In genomic region chr3:52532517-52532837, GRCh38 we compare ENCODE assay signal across 8 cellular contexts. TPM values are rescaled to one million over a fixed set of nuclear protein-coding genes. Genes with fewer than 3 reads are reported as not detected.
DNase-seq lines count a peak whose midpoint lies in the region; ATAC-seq and TF ChIP-seq lines count a peak whose summit lies in the region.

No MANE protein-coding gene starts in this region.

- peaks cover 22% of the 10 kb centered on the region for H3K4me1 Mint-ChIP-seq in CD8-positive, alpha-beta T cell (ENCODE audit: low read depth)
- H3K4me1 Mint-ChIP-seq in activated T-cell treated with anti-CD3 and anti-CD28 coated beads, Interleukin-2, amount 50 U/mL, for 24 hours (ENCODE audit: low read depth): peaks cover 23% of the 10 kb centered on the region

- CTCF ChIA-PET in CD8-positive, alpha-beta T cell (lab: Charles Lee): no interaction called here

- H3K4me1 ChIP-seq in CD8-positive, alpha-beta T cell (ENCODE audit: insufficient read depth, low read length): peaks cover 22% of the 10 kb centered on the region
- H3K4me1 ChIP-seq in cardiac muscle cell (ENCODE audit: low read depth): peaks cover 14% of the 10 kb centered on the region

- POLR2A ChIA-PET in CD8-positive, alpha-beta T cell (lab: Charles Lee): no interaction called here

- H3K4me3 ChIP-seq in CD8-positive, alpha-beta T cell (ENCODE audit: low read depth, low read length): peak overlapping the region; percentile 50
- H3K4me3 ChIP-seq in cardiac muscle cell: peak overlapping the region; percentile 84
- peak overlapping the region; percentile 61 for H3K4me3 ChIP-seq in retinal pigment epithelial cell (ENCODE audit: low read length)

- H3K9me3 ChIP-seq in CD8-positive, alpha-beta T cell (ENCODE audit: low read length): no peaks in the 10 kb centered on the region
- no peaks in the 10 kb centered on the region for H3K9me3 ChIP-seq in cardiac muscle cell (ENCODE audit: low read depth)

- no peaks in the 10 kb centered on the region for H3K27me3 ChIP-seq in CD8-positive, alpha-beta T cell (ENCODE audit: insufficient read depth, low read length)
- H3K27me3 ChIP-seq in cardiac muscle cell: no peaks in the 10 kb centered on the region

- H3K27ac ChIP-seq in CD8-positive, alpha-beta T cell (ENCODE audit: low read depth, low read length): no peak overlapping the region
- no peak overlapping the region for H3K27ac ChIP-seq in cardiac muscle cell

- H3K27me3 Mint-ChIP-seq in CD8-positive, alpha-beta T cell (ENCODE audit: low read depth): no peaks in the 10 kb centered on the region
- no peaks in the 10 kb centered on the region for H3K27me3 Mint-ChIP-seq in activated T-cell treated with anti-CD3 and anti-CD28 coated beads, Interleukin-2, amount 50 U/mL, for 24 hours

- peaks cover 7% of the 10 kb centered on the region for H3K36me3 Mint-ChIP-seq in CD8-positive, alpha-beta T cell
- H3K36me3 Mint-ChIP-seq in activated T-cell treated with anti-CD3 and anti-CD28 coated beads, Interleukin-2, amount 50 U/mL, for 24 hours (ENCODE audit: low read depth): peaks cover 36% of the 10 kb centered on the region

- ATAC-seq in CD8-positive, alpha-beta T cell: no peak
- ATAC-seq in HG02763 (IDR thresholded peaks at IDR 0.05; ENCODE audit: unreplicated experiment): no peak

- peak in 5 of 7 experiments; percentile 7 to 58 (median 41) for DNase-seq in CD8-positive, alpha-beta T cell
- DNase-seq in HUDEP-2 (lab: John Stamatoyannopoulos, UW; ENCODE audit: unreplicated experiment in 76 of 76) (peak in 68 of 76 experiments; percentile 4 to 73 (median 50)), cardiac muscle cell (ENCODE audit: low read depth in 1 of 2, low spot score in 1 of 2) (peak in 1 of 2 donors; percentile 77), retinal pigment epithelial cell (ENCODE audit: low read depth) (no peak), NCI-H1092 treated with DMSO at 0.1 percent for 48 hours (lab: John Stamatoyannopoulos, UW) (no peak), OCI-M2 (lab: John Stamatoyannopoulos, UW; ENCODE audit: unreplicated experiment) (no peak)
- peak; percentile 48 for DNase-seq in activated T-cell treated with anti-CD3 and anti-CD28 coated beads, Interleukin-2, amount 50 U/mL, for 24 hours

- no peaks in the 10 kb centered on the region for H3K9me3 Mint-ChIP-seq in CD8-positive, alpha-beta T cell
- H3K9me3 Mint-ChIP-seq in activated T-cell treated with anti-CD3 and anti-CD28 coated beads, Interleukin-2, amount 50 U/mL, for 24 hours: no peaks in the 10 kb centered on the region

- H3K36me3 ChIP-seq in CD8-positive, alpha-beta T cell (ENCODE audit: insufficient read depth, low read length): no peaks in the 10 kb centered on the region
- peaks cover 14% of the 10 kb centered on the region for H3K36me3 ChIP-seq in cardiac muscle cell

- peak overlapping the region; percentile 73 for H3K4me3 Mint-ChIP-seq in CD8-positive, alpha-beta T cell
- peak overlapping the region; percentile 83 for H3K4me3 Mint-ChIP-seq in activated T-cell treated with anti-CD3 and anti-CD28 coated beads, Interleukin-2, amount 50 U/mL, for 24 hours

- no peak for TF ChIP-seq CTCF in CD8-positive, alpha-beta T cell (IDR thresholded peaks at IDR 0.05)
- no peak for TF ChIP-seq CTCF in cardiac muscle cell (IDR thresholded peaks at IDR 0.05; ENCODE audit: low read depth, low read length)
- TF ChIP-seq CTCF in retinal pigment epithelial cell (conservative IDR thresholded peaks at IDR 0.05; ENCODE audit: low read depth, low read length): no peak

- intact Hi-C loops in CD8-positive, alpha-beta T cell (cut with DNase I, micrococcal nuclease): loop anchor here in 1 of 2 experiments (10.0 kb wide), 2 partner anchors 152 to 558 kb away; partner anchors contain the start of genes ABHD14A, ABHD14B, GNL3 and PBRM1

- peak overlapping the region; percentile 41 for H3K27ac Mint-ChIP-seq in CD8-positive, alpha-beta T cell
- H3K27ac Mint-ChIP-seq in activated T-cell treated with anti-CD3 and anti-CD28 coated beads, Interleukin-2, amount 50 U/mL, for 24 hours: peak overlapping the region; percentile 74

RNA-seq across cellular contexts. Expression of gene NT5DC2, which starts 1.2 kb away (rescaled TPM):
- total RNA-seq in CD8-positive, alpha-beta T cell: 1 to 10 TPM; 4.8 to 6.7 TPM
- 214 and 233 TPM in 2 replicates for total RNA-seq in cardiac muscle cell
- 113 and 120 TPM in 2 replicates for polyA plus RNA-seq in cardiac muscle cell

RNA-seq across cellular contexts. Expression of gene UQCC5, which starts 3.9 kb away (rescaled TPM):
- total RNA-seq in CD8-positive, alpha-beta T cell: 1 to 10 TPM; 5.2 to 6.8 TPM
- total RNA-seq in cardiac muscle cell: 1.0 and 23.8 TPM in 2 replicates
- 64.7 and 89.3 TPM in 2 replicates for polyA plus RNA-seq in cardiac muscle cell

RNA-seq across cellular contexts. Expression of gene STAB1, which starts 37.3 kb away (rescaled TPM):
- under 1 TPM; 0.33 to 0.46 TPM for total RNA-seq in CD8-positive, alpha-beta T cell
- total RNA-seq in cardiac muscle cell: 0.81 and 2.2 TPM in 2 replicates
- 0.91 TPM in 1 of 2 replicates, not detected in the other for polyA plus RNA-seq in cardiac muscle cell

Comparison
In these comparisons a context has a peak if more than half of its experiments do, and no peak if none do; other contexts are left out.
1. DNase-seq: peak in CD8-positive, alpha-beta T cell (5 of 7), HUDEP-2 (68 of 76) and activated T-cell treated with anti-CD3 and anti-CD28 coated beads, Interleukin-2, amount 50 U/mL, for 24 hours (single experiment); none in retinal pigment epithelial cell (single experiment), NCI-H1092 treated with DMSO at 0.1 percent for 48 hours (single experiment) and OCI-M2 (single experiment).
2. RNA of gene NT5DC2, which starts 1.2 kb away (total RNA-seq): 214 to 233 TPM in cardiac muscle cell; 4.8 to 6.7 TPM in CD8-positive, alpha-beta T cell; every median in the first group is over 10 times any median in the second.
3. Peak in every context shown above with its lines, with median percentiles within 50 percentile points of each other: H3K4me3 ChIP-seq.